ENCODE assay signal across 23 cellular contexts in genomic region chr9:86077286-86077685, GRCh38. TPM values are rescaled to one million over a fixed set of nuclear protein-coding genes. Genes with fewer than 3 reads are reported as not detected.
DNase-seq lines count a peak whose midpoint lies in the region; ATAC-seq and TF ChIP-seq lines count a peak whose summit lies in the region.
"Had no signal": no experiment of that assay in that cellular context is flagged by ENCODE, and none has a peak within 500 bp of the region (broad histone marks: within the 10 kb centered on the region; RNA-seq: fewer than 3 reads in every experiment).

No MANE protein-coding gene starts in this region.

- H3K4me1 ChIP-seq in muscle layer of colon (ENCODE audit: insufficient read depth, low read length) (peaks cover 44% of the 10 kb centered on the region), mesendoderm (ENCODE audit: control insufficient read depth, low read depth, low read length) (no peaks in the 10 kb centered on the region)
- H3K4me1 ChIP-seq: ascending aorta had no signal

- H3K36me3 ChIP-seq in muscle layer of colon (ENCODE audit: insufficient read depth, low read length) (no peaks in the 10 kb centered on the region), mesendoderm (ENCODE audit: control insufficient read depth, insufficient read depth, low read length) (no peaks in the 10 kb centered on the region)
- H3K36me3 ChIP-seq: ascending aorta had no signal

- H3K9ac ChIP-seq in muscle layer of colon (ENCODE audit: low read length) (no peak overlapping the region), mesendoderm (ENCODE audit: low read length) (no peak overlapping the region)

- H3K27ac ChIP-seq in muscle layer of colon (ENCODE audit: low read depth, low read length) (peak overlapping the region; percentile 67), substantia nigra (ENCODE audit: low read depth, low read length, poor library complexity, severe bottlenecking) (peak overlapping the region; percentile 31), mesendoderm (ENCODE audit: low read depth, low read length) (no peak overlapping the region)
- H3K27ac ChIP-seq: ascending aorta, RWPE1 had no signal

- H3K18ac ChIP-seq in mesendoderm (ENCODE audit: low read length): no peak overlapping the region

- no peak overlapping the region for H3K23ac ChIP-seq in mesendoderm (ENCODE audit: low read length)

- WGBS in mesendoderm (ENCODE audit: extremely low coverage, insufficient coverage, low lambda C conversion rate): no CpG with 5 or more reads among the region's 13 CpGs

- H3K56ac ChIP-seq in mesendoderm (ENCODE audit: low read length): no peak overlapping the region

- peaks cover 2% of the 10 kb centered on the region for H3K79me1 ChIP-seq in mesendoderm (ENCODE audit: low read length)

- no peak overlapping the region for H4K8ac ChIP-seq in mesendoderm (ENCODE audit: low read depth, low read length)

- no peak for ATAC-seq in HG03457 (IDR thresholded peaks at IDR 0.05; ENCODE audit: unreplicated experiment)
- ATAC-seq: activated CD8-positive, alpha-beta T cell treated with anti-CD3 and anti-CD28 coated beads for 36 hours; activated T-helper 17 cell treated with anti-CD3 and anti-CD28 coated beads, Interleukin-2, amount 50 U/mL, for 72 hours; left ventricle myocardium superior; SK-N-SH treated with all-trans-retinoic acid at 6 μM for 48 hours had no signal

- H3K27me3 ChIP-seq in muscle layer of colon (ENCODE audit: control insufficient read depth in 1 of 2, insufficient read depth in 2 of 2, low read length in 2 of 2): no peaks in the 10 kb centered on the region
- no peaks in the 10 kb centered on the region for H3K27me3 ChIP-seq in mesendoderm (ENCODE audit: insufficient read depth, low read length, poor library complexity)
- H3K27me3 ChIP-seq: ascending aorta had no signal

- no peaks in the 10 kb centered on the region for H3K79me2 ChIP-seq in mesendoderm (ENCODE audit: control insufficient read depth, insufficient read depth, low read length)

- H3K9me3 ChIP-seq in muscle layer of colon (ENCODE audit: low read length): no peaks in the 10 kb centered on the region
- H3K9me3 ChIP-seq: ascending aorta had no signal

- no peak overlapping the region for H4K5ac ChIP-seq in mesendoderm (ENCODE audit: low read length)

- no peak overlapping the region for H2BK5ac ChIP-seq in mesendoderm (ENCODE audit: low read length)

- no peak overlapping the region for H2AK5ac ChIP-seq in mesendoderm (ENCODE audit: low read length)

- DNase-seq in SK-N-DZ (ENCODE audit: low spot score): peak; percentile 53
- peak; percentile 31 for DNase-seq in fibroblast of villous mesenchyme (ENCODE audit: low read depth)
- DNase-seq in substantia nigra (lab: John Stamatoyannopoulos, UW): peak in 14 of 49 donors; percentile 1 to 44 (median 11)
- DNase-seq in NCI-H1436 (lab: John Stamatoyannopoulos, UW): no peak
- DNase-seq in mesendoderm: no peak
- DNase-seq in effector CD8-positive, alpha-beta T cell (lab: John Stamatoyannopoulos, UW): no peak
- DNase-seq: activated CD4-positive, alpha-beta T cell treated with anti-CD3 and anti-CD28 coated beads for 1 hour; activated CD8-positive, alpha-beta T cell treated with anti-CD3 and anti-CD28 coated beads for 36 hours; DMS79 treated with DMSO at 0.1 percent for 48 hours; KG1; left ventricle myocardium superior; MM.1S; NCI-H2081 treated with DMSO at 0.1 percent for 48 hours; retina; small intestine; stimulated activated CD4-positive, alpha-beta T cell treated with anti-CD3 and anti-CD28 coated beads, Interleukin-2, amount 100 ng/mL, for 24 hours; T-helper 2 cell had no signal

- H3K4me3 ChIP-seq in fibroblast of villous mesenchyme (ENCODE audit: low read depth, low read length): no peak overlapping the region
- H3K4me3 ChIP-seq in muscle layer of colon (ENCODE audit: low read depth in 1 of 2, low read length in 2 of 2): peak overlapping the region in 1 of 2 donors; percentile 42
- no peak overlapping the region for H3K4me3 ChIP-seq in mesendoderm (ENCODE audit: low read length)
- H3K4me3 ChIP-seq: ascending aorta had no signal

- no peak overlapping the region for H2BK120ac ChIP-seq in mesendoderm (ENCODE audit: low read depth, low read length)

- H3K4me2 ChIP-seq in mesendoderm (ENCODE audit: low read length): no peak overlapping the region

- no peak overlapping the region for H2BK15ac ChIP-seq in mesendoderm (replicated peaks; ENCODE audit: low read depth)

- H3K4ac ChIP-seq in mesendoderm (ENCODE audit: low read depth, low read length): no peak overlapping the region

- TF ChIP-seq CTCF in fibroblast of villous mesenchyme (IDR thresholded peaks at IDR 0.05; ENCODE audit: insufficient read depth, low read depth, low read length): no peak

RNA-seq across cellular contexts. Expression of gene GOLM1, which starts 22.1 kb away (rescaled TPM):
- polyA plus RNA-seq in SK-N-DZ (2014; cell fraction: cytosol; rRNA removed): 39.3 and 41.9 TPM in 2 replicates
- polyA plus RNA-seq in SK-N-DZ (2014; cell fraction: nucleus; rRNA removed): 27.4 and 32.6 TPM in 2 replicates
- 24.5 and 34.1 TPM in 2 replicates for total RNA-seq in fibroblast of villous mesenchyme
- 48.5 TPM for polyA plus RNA-seq in mesendoderm (2013, experiment 1 of 2)
- 50.3 TPM for polyA plus RNA-seq in mesendoderm (2013, experiment 2 of 2)

Comparison
In these comparisons a context has a peak if more than half of its experiments do, and no peak if none do; other contexts are left out.
1. DNase-seq: peak in SK-N-DZ (single experiment) and fibroblast of villous mesenchyme (single experiment); none in NCI-H1436 (single experiment), mesendoderm (single experiment) and effector CD8-positive, alpha-beta T cell (single experiment).